1 cellular context compared by ENCODE assay signal in the genomic region with DNA sequence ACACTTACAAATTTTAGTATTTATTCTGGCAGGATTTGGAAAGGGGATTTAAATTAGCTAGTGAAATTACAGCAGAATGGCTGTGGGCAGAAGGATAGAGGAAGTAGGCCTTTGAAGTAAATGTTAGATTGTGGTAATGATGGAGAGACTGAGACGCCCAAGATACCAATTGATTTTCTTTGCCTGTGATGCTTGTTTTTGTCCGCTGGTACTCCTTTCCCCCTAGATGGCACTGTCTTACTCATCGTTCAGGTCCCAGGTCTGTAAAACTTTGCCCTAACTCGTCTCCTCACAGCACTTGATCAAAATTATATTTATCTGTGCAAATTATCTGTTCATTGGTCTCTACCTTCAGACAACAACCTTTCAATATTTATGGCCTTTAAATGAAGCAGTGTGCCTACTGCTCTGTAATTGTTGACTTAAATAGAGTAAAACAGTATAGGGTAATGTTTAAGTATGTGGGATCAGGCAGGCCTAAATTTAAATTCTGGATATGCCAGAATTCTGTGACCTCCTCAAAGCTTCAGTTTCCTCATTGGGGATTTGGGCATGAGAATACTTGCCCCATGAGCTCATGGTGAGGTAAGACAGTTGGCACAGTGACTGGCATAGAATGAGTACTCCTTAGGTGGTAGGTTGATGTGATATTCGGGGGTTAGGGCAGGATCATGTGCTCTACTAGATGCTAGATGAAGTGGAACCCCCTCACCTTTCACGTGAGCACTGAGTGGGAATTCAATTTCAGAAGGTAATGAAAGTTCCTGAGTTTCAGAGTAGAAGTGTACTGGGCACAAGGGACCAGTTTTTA.
TF ChIP-seq lines count a peak whose summit lies in the region.

No MANE protein-coding gene starts in this region.

TF ChIP-seq in GM12878, 131 proteins besides CTCF, POLR2A, EP300 and RAD21 (continued from another document):
- no peak for TF ChIP-seq MLLT1 (IDR thresholded peaks at IDR 0.05)
- peak; percentile 50 for TF ChIP-seq MXI1 (IDR thresholded peaks at IDR 0.05; ENCODE audit: low read depth, low read length)
- TF ChIP-seq NFIC (IDR thresholded peaks at IDR 0.05; ENCODE audit: low read depth, low read length) = peak; percentile 30; the same call in 1 of the 2 replicates
- TF ChIP-seq E2F8 (IDR thresholded peaks at IDR 0.05; ENCODE audit: low read depth, partially characterized antibody) = no peak
- no peak for TF ChIP-seq SMAD5 (IDR thresholded peaks at IDR 0.05; ENCODE audit: low read depth)
- TF ChIP-seq SKIL (IDR thresholded peaks at IDR 0.05; ENCODE audit: low read depth, poor library complexity, severe bottlenecking) = peak; percentile 46
- TF ChIP-seq SP1 (IDR thresholded peaks at IDR 0.05; ENCODE audit: low read depth, low read length) = no peak
- peak; percentile 68; the same call in 1 of the 2 replicates for TF ChIP-seq SMC3 (IDR thresholded peaks at IDR 0.05; ENCODE audit: borderline replicate concordance, low read length)
- TF ChIP-seq IRF4 (IDR thresholded peaks at IDR 0.05; ENCODE audit: low read depth, low read length) = 0 out of 2 replicates have a peak, but pooled peaks have one; percentile 21
- peak in 1 of 2 experiments; percentile 41; a peak in 2 of 4 replicates for TF ChIP-seq IKZF2 (IDR thresholded peaks at IDR 0.05)
- peak; percentile 48; the same call in 1 of the 2 replicates for TF ChIP-seq SPI1 (IDR thresholded peaks at IDR 0.05; ENCODE audit: borderline replicate concordance, insufficient read depth, low read depth, low read length)
- no peak for TF ChIP-seq MTA2 (IDR thresholded peaks at IDR 0.05; ENCODE audit: low read depth)
- TF ChIP-seq IRF3 (IDR thresholded peaks at IDR 0.05) = no peak
- no peak for TF ChIP-seq FOXM1 (IDR thresholded peaks at IDR 0.05; ENCODE audit: low read depth, low read length)
- 0 out of 2 replicates have a peak, but pooled peaks have one; percentile 25 for TF ChIP-seq ZNF24 (IDR thresholded peaks at IDR 0.05)
- TF ChIP-seq RUNX3 (IDR thresholded peaks at IDR 0.05; ENCODE audit: low read length) = peak; percentile 49
- peak; percentile 73; the same call in 1 of the 2 replicates for TF ChIP-seq SMARCA5 (IDR thresholded peaks at IDR 0.05)
- TF ChIP-seq PRDM15 (CRISPR knock-in tag; IDR thresholded peaks at IDR 0.05) = no peak
- TF ChIP-seq STAT3 (IDR thresholded peaks at IDR 0.05; ENCODE audit: low read depth, low read length) = no peak
- TF ChIP-seq POLR2AphosphoS5 (IDR thresholded peaks at IDR 0.05; ENCODE audit: low read length) = no peak
- TF ChIP-seq IKZF1 (conservative IDR thresholded peaks at IDR 0.05) = peak; percentile 31; the same call in 1 of the 2 replicates
- TF ChIP-seq CHD2 (IDR thresholded peaks at IDR 0.05; ENCODE audit: borderline replicate concordance, low read depth, low read length) = no peak
- no peak for TF ChIP-seq RB1 (IDR thresholded peaks at IDR 0.05; ENCODE audit: borderline replicate concordance)
- no peak for TF ChIP-seq WRNIP1 (IDR thresholded peaks at IDR 0.05; ENCODE audit: borderline replicate concordance, low read depth, low read length)
- TF ChIP-seq SMAD1 (IDR thresholded peaks at IDR 0.05; ENCODE audit: low read depth, partially characterized antibody) = no peak
- no peak for TF ChIP-seq PML (IDR thresholded peaks at IDR 0.05; ENCODE audit: low read length)
- no peak for TF ChIP-seq BCL11A (IDR thresholded peaks at IDR 0.05; ENCODE audit: low read depth, low read length)
- TF ChIP-seq YY1 (IDR thresholded peaks at IDR 0.05; ENCODE audit: low read depth, low read length) = 0 out of 2 replicates have a peak, but pooled peaks have one; percentile 45
- peak; percentile 41 for TF ChIP-seq CUX1 (IDR thresholded peaks at IDR 0.05; ENCODE audit: insufficient replicate concordance, low read depth, low read length)
- TF ChIP-seq EED (IDR thresholded peaks at IDR 0.05; ENCODE audit: low read depth) = 0 out of 2 replicates have a peak, but pooled peaks have one; percentile 6
- no peak for TF ChIP-seq NRF1 (conservative IDR thresholded peaks at IDR 0.05; ENCODE audit: low read depth, low read length)
- peak; percentile 27; the same call in 1 of the 2 replicates for TF ChIP-seq ZNF217 (IDR thresholded peaks at IDR 0.05)
- no peak; the same call in 1 of the 2 replicates for TF ChIP-seq ATF7 (IDR thresholded peaks at IDR 0.05; ENCODE audit: low read depth)
- TF ChIP-seq POU2F2 (IDR thresholded peaks at IDR 0.05; ENCODE audit: borderline replicate concordance, low read depth, low read length) = no peak
- no peak for TF ChIP-seq ZBTB33 (IDR thresholded peaks at IDR 0.05)
